Comparison of ENCODE assay signal across 1 cellular context in genomic region chr22:30607939-30608338, GRCh38.
TF ChIP-seq lines count a peak whose summit lies in the region.

No MANE protein-coding gene starts in this region.

TF ChIP-seq in K562, 482 proteins besides CTCF, POLR2A, EP300 and RAD21:
- TF ChIP-seq ZBTB7A (IDR thresholded peaks at IDR 0.05; ENCODE audit: borderline replicate concordance, control insufficient read depth, low read depth, low read length) (peak; percentile 19; the same call in 1 of the 2 replicates), EGR1 (conservative IDR thresholded peaks at IDR 0.05) (peak; percentile 73), SNAPC5 (CRISPR knock-in tag; IDR thresholded peaks at IDR 0.05) (no peak)
